Comparison of ENCODE assay signal across 9 cellular contexts in the genomic region with DNA sequence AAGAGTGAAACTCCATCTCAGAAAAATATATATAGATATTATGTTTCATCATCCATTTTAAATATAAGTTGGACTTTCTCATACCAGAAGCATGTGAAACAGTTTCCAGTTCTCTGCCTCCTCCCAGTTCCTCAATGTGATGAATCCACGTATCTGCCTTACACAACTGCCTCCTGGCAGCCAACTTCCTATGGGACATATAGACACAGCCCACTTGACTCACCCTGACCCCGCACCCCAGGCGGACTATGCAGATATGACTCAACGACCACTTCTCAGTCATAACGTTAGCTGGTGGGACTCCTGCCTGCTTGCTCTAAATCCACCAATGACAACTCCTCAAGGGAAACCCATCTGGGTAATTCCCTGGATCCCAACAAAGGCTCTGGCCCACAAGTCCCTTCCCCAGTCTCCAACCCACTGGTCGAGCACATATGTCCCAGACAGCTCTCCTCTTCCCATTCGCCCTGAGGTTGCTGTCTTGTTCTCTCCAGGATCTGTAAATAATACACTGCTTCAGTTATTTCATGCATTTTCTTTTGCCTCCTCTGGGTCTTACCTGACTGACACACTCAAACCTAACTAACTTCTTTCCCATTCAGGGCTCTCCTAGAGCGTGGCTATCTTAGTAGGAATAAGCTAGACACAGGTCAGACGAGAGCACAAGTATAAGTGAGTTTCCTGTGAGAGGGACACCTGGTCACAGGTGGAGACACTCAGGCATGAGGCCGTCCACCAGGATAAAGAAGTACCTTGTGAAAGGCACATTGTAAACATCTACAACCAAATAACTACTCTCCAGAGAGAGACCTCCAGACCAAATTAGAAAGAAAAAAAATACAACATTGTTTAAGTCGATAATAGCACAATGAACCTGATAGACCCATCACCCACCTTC.
DNase-seq lines count a peak whose midpoint lies in the region; ATAC-seq, FAIRE-seq and TF ChIP-seq lines count a peak whose summit lies in the region.
"Had no signal": no experiment of that assay in that cellular context is flagged by ENCODE, and none has a peak within 500 bp of the region (broad histone marks: within the 10 kb centered on the region; RNA-seq: fewer than 3 reads in every experiment).

No MANE protein-coding gene starts in this region.

- H3K27me3 ChIP-seq in skeletal muscle satellite cell (ENCODE audit: control insufficient read depth, insufficient read depth, low read length), result no peaks in the 10 kb centered on the region
- H3K27me3 ChIP-seq: uterus had no signal

- no peak for DNase-seq in GM12891 (ENCODE audit: insufficient read length, low spot score)
- peak; percentile 75 for DNase-seq in HTR-8/SVneo (ENCODE audit: insufficient read length, low spot score)
- peak; percentile 58 for DNase-seq in astrocyte of the hippocampus (ENCODE audit: low read depth, low spot score)
- no peak for DNase-seq in activated gamma-delta T cell (lab: John Stamatoyannopoulos, UW)
- no peak for DNase-seq in retina
- DNase-seq in HUDEP-2 (lab: John Stamatoyannopoulos, UW; ENCODE audit: unreplicated experiment in 76 of 76), result no peak
- DNase-seq: uterus had no signal

- no peak for ATAC-seq in HG03108 (IDR thresholded peaks at IDR 0.05; ENCODE audit: unreplicated experiment)

- FAIRE-seq in GM12891 (lab: Jason Lieb, UNC) (peak; percentile 68), HTR-8/SVneo (lab: Jason Lieb, UNC) (peak; percentile 72)

- H3K9ac ChIP-seq in skeletal muscle satellite cell (ENCODE audit: low read depth, low read length), result peak overlapping the region; percentile 1

- no peak overlapping the region for H3K4me3 ChIP-seq in skeletal muscle satellite cell (ENCODE audit: low read length)
- H3K4me3 ChIP-seq: uterus had no signal

- H3K4me1 ChIP-seq in skeletal muscle satellite cell (ENCODE audit: control insufficient read depth, insufficient read depth, low read length), result peaks cover 25% of the 10 kb centered on the region
- H3K4me1 ChIP-seq: uterus had no signal

- no peaks in the 10 kb centered on the region for H3K36me3 ChIP-seq in skeletal muscle satellite cell (ENCODE audit: insufficient read depth, low read length)
- H3K36me3 ChIP-seq: uterus had no signal

- no peak for TF ChIP-seq POLR2A in GM12891 (IDR thresholded peaks at IDR 0.05; ENCODE audit: low read depth, low read length)

- no peak overlapping the region for H3K4me2 ChIP-seq in skeletal muscle satellite cell (ENCODE audit: low read length)

- no peaks in the 10 kb centered on the region for H3K9me3 ChIP-seq in skeletal muscle satellite cell (replicated peaks; ENCODE audit: low read length)
- H3K9me3 ChIP-seq: uterus had no signal

TF ChIP-seq in GM12891, 5 proteins besides CTCF, POLR2A, EP300 and RAD21:
- TF ChIP-seq PAX5 (IDR thresholded peaks at IDR 0.05; ENCODE audit: insufficient read depth, low read length, severe bottlenecking), result no peak
- no peak for TF ChIP-seq TAF1 (IDR thresholded peaks at IDR 0.05; ENCODE audit: low read depth, low read length)
- TF ChIP-seq POLR2AphosphoS5 (IDR thresholded peaks at IDR 0.05; ENCODE audit: low read depth, low read length), result no peak
- peak; percentile 81 for TF ChIP-seq SPI1 (IDR thresholded peaks at IDR 0.05; ENCODE audit: low read depth, low read length)
- TF ChIP-seq POU2F2 (IDR thresholded peaks at IDR 0.05; ENCODE audit: low read depth, low read length), result peak; percentile 75

Comparison
In these comparisons a context has a peak if more than half of its experiments do, and no peak if none do; other contexts are left out.
1. DNase-seq: peak in HTR-8/SVneo (single experiment) and astrocyte of the hippocampus (single experiment); none in GM12891 (single experiment), activated gamma-delta T cell (single experiment), retina (single experiment) and HUDEP-2 (0 of 76).